In the genomic region with DNA sequence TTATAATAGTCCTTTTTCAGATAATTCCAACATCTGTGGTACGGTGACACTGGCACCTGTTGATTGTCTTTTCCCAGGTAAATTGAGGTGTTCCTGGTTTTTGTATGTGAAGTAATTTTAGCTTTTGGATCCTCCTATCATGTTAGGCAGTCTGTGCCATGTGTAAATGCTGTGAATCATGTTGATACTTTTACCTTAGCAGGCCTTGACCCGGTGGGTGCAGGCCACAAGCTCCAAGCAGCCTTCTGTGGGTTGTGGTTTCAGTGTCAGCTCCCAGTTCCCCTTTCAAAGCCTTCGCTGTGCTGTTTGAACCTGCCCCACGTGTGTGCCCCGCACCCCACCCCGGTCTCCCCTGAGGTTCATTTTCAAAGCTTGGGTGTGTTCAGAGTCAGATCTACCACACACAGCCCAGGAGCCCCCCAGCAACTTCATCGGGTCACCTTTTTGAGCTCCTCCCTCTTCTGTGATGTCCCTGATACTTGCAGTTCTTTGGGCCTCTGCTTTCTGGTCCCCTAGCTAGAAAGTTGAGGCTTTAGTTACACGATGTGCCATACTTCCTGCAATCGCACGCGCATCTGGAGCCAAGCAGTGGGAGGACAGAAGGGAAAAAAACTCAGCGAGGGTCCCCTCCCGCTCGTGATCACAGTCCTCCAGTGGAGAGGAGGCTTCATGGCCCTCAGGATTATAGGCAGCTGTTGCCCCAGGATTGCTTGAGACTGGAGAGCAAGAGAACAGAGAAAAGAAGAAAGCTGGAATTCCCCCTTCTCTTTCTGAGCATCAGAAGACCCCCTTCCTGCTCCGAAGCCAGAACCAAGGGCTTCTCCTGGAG, we compare ENCODE assay signal across 8 cellular contexts. TPM values are rescaled to one million over a fixed set of nuclear protein-coding genes. Genes with fewer than 3 reads are reported as not detected.
DNase-seq lines count a peak whose midpoint lies in the region; ATAC-seq and TF ChIP-seq lines count a peak whose summit lies in the region.

No MANE protein-coding gene starts in this region.

- H3K36me3 Mint-ChIP-seq in activated naive CD4-positive, alpha-beta T cell treated with anti-CD3 and anti-CD28 coated beads for 36 hours (ENCODE audit: low read depth): peaks cover 26% of the 10 kb centered on the region

- peaks cover 8% of the 10 kb centered on the region for H3K9me3 Mint-ChIP-seq in activated naive CD4-positive, alpha-beta T cell treated with anti-CD3 and anti-CD28 coated beads for 36 hours

- peaks cover 6% of the 10 kb centered on the region for H4K20me1 ChIP-seq in smooth muscle cell (ENCODE audit: low read depth)

- H3K27ac ChIP-seq in smooth muscle cell (ENCODE audit: low read depth): no peak overlapping the region

- DNase-seq in SIG-M5 (lab: John Stamatoyannopoulos, UW) (peak; percentile 59), smooth muscle cell (lab: John Stamatoyannopoulos, UW; ENCODE audit: unreplicated experiment) (no peak), foreskin melanocyte (no peak), NCI-H345 (lab: John Stamatoyannopoulos, UW) (no peak)
- peak; percentile 81 for DNase-seq in activated naive CD4-positive, alpha-beta T cell treated with anti-CD3 and anti-CD28 coated beads for 36 hours
- DNase-seq in stimulated activated CD4-positive, alpha-beta T cell treated with anti-CD3 and anti-CD28 coated beads, TNF-alpha, amount 100 ng/mL, for 4 hours (ENCODE audit: low read depth in 3 of 3): peak in 2 of 3 experiments; percentile 16 to 23

- TF ChIP-seq CTCF in smooth muscle cell (IDR thresholded peaks at IDR 0.05; ENCODE audit: borderline replicate concordance, insufficient read depth, poor library complexity, severe bottlenecking): no peak

- H3K4me2 ChIP-seq in smooth muscle cell: no peak overlapping the region

- CTCF ChIA-PET in activated naive CD4-positive, alpha-beta T cell treated with anti-CD3 and anti-CD28 coated beads for 36 hours (lab: Charles Lee): interaction anchor here (0.6 to 1.5 kb wide), 4 partner anchors 34 to 261 kb away, joined by 3 to 7 read pairs (median 5); no protein-coding TSS in a partner anchor

- H3K79me2 ChIP-seq in smooth muscle cell (ENCODE audit: low read depth): no peaks in the 10 kb centered on the region

- H3K36me3 ChIP-seq in smooth muscle cell (ENCODE audit: low read depth): no peaks in the 10 kb centered on the region

- ATAC-seq in GM18511 (IDR thresholded peaks at IDR 0.05; ENCODE audit: unreplicated experiment): peak; percentile 94
- peak; percentile 82 for ATAC-seq in HG02852 (IDR thresholded peaks at IDR 0.05; ENCODE audit: unreplicated experiment)

- H3K27me3 Mint-ChIP-seq in activated naive CD4-positive, alpha-beta T cell treated with anti-CD3 and anti-CD28 coated beads for 36 hours (ENCODE audit: low read depth): no peaks in the 10 kb centered on the region

- H3K4me1 ChIP-seq in smooth muscle cell (ENCODE audit: low read depth): no peaks in the 10 kb centered on the region

- intact Hi-C loops in activated naive CD4-positive, alpha-beta T cell treated with anti-CD3 and anti-CD28 coated beads for 36 hours (cut with micrococcal nuclease): loop anchor here (1.0 to 2.0 kb wide), 5 partner anchors 27 to 198 kb away; partner anchors contain the start of genes BAIAP2L1, BRI3 and TECPR1

- no peak overlapping the region for H3K9ac ChIP-seq in smooth muscle cell (ENCODE audit: low read depth)

- peak overlapping the region; percentile 71 for H3K27ac Mint-ChIP-seq in activated naive CD4-positive, alpha-beta T cell treated with anti-CD3 and anti-CD28 coated beads for 36 hours

- H3K4me3 Mint-ChIP-seq in activated naive CD4-positive, alpha-beta T cell treated with anti-CD3 and anti-CD28 coated beads for 36 hours: peak overlapping the region; percentile 61

- WGBS in smooth muscle cell (ENCODE audit: low lambda C conversion rate): 92% methylated on average over 15 of the region's 15 CpGs

- H3K9me3 ChIP-seq in smooth muscle cell (replicated peaks; ENCODE audit: low read depth): no peaks in the 10 kb centered on the region

- H3K4me3 ChIP-seq in smooth muscle cell: no peak overlapping the region

- no peak overlapping the region for H2AFZ ChIP-seq in smooth muscle cell (ENCODE audit: low read depth)

- peaks cover 60% of the 10 kb centered on the region for H3K4me1 Mint-ChIP-seq in activated naive CD4-positive, alpha-beta T cell treated with anti-CD3 and anti-CD28 coated beads for 36 hours (ENCODE audit: low read depth)

- H3F3A ChIP-seq in smooth muscle cell (ENCODE audit: low read depth): no peaks in the 10 kb centered on the region

- no peaks in the 10 kb centered on the region for H3K27me3 ChIP-seq in smooth muscle cell (ENCODE audit: low read depth)

RNA-seq across cellular contexts. Expression of gene BHLHA15, which starts 8.7 kb away (rescaled TPM):
- total RNA-seq in activated naive CD4-positive, alpha-beta T cell treated with anti-CD3 and anti-CD28 coated beads for 36 hours: under 1 TPM; 0.40 to 0.41 TPM
- 0.27 TPM in 1 of 2 replicates, not detected in the other for total RNA-seq in smooth muscle cell
- polyA plus RNA-seq in smooth muscle cell: 1.3 and 1.4 TPM in 2 replicates

RNA-seq across cellular contexts. Expression of gene TECPR1, which starts 49.5 kb away (rescaled TPM):
- total RNA-seq in activated naive CD4-positive, alpha-beta T cell treated with anti-CD3 and anti-CD28 coated beads for 36 hours: 10 to 100 TPM; 29.8 to 36.7 TPM
- 27.7 and 33.1 TPM in 2 replicates for total RNA-seq in smooth muscle cell
- 8.9 and 15.3 TPM in 2 replicates for polyA plus RNA-seq in smooth muscle cell

Comparison
In these comparisons a context has a peak if more than half of its experiments do, and no peak if none do; other contexts are left out.
1. DNase-seq: peak in SIG-M5 (single experiment), activated naive CD4-positive, alpha-beta T cell treated with anti-CD3 and anti-CD28 coated beads for 36 hours (single experiment) and stimulated activated CD4-positive, alpha-beta T cell treated with anti-CD3 and anti-CD28 coated beads, TNF-alpha, amount 100 ng/mL, for 4 hours (2 of 3); none in smooth muscle cell (single experiment), foreskin melanocyte (single experiment) and NCI-H345 (single experiment).